9 cellular contexts compared by ENCODE assay signal in the genomic region with DNA sequence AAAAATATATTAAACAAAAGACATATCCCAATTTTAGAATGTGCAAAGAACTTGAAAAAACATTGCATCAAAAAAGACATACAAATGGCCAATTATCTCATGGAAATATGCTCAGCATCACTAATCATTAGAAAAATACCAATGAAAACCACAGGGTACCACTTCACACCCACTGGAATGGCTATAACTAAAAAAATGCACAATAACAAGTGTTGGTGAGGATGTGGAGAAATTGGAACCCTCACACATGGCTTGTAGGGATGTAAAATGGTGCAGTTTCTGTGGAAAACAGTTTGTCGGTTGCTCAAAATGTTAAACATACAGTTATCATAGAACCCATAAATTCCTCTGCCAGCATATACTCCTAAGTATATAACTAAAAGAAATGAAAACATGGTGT. TPM values are rescaled to one million over a fixed set of nuclear protein-coding genes. Genes with fewer than 3 reads are reported as not detected.
DNase-seq lines count a peak whose midpoint lies in the region; ATAC-seq and TF ChIP-seq lines count a peak whose summit lies in the region.
"Had no signal": no experiment of that assay in that cellular context is flagged by ENCODE, and none has a peak within 500 bp of the region (broad histone marks: within the 10 kb centered on the region; RNA-seq: fewer than 3 reads in every experiment).

No MANE protein-coding gene starts in this region.

- H3K4me2 ChIP-seq in DOHH2 (ENCODE audit: low read length): peak overlapping the region; percentile 61

- H3K4me1 ChIP-seq in DOHH2 (ENCODE audit: control insufficient read depth, low read length): peaks cover 20% of the 10 kb centered on the region
- no peaks in the 10 kb centered on the region for H3K4me1 ChIP-seq in endodermal cell (ENCODE audit: control insufficient read depth, insufficient read depth, low read length)

- H3K9ac ChIP-seq in endodermal cell (ENCODE audit: extremely low read depth, low read length, poor library complexity, severe bottlenecking): no peak overlapping the region

- H3K79me2 ChIP-seq in DOHH2 (ENCODE audit: control insufficient read depth, low read length): peaks cover 17% of the 10 kb centered on the region

- 100% methylated on average over 1 of the region's 1 CpG; no CpG with 5 or more reads in 1 of the 2 experiments for WGBS in endodermal cell (ENCODE audit: insufficient coverage in 1 of 2, insufficient read length in 1 of 2), 2 experiments

- H3K36me3 Mint-ChIP-seq in endodermal cell (ENCODE audit: low read depth) (peaks cover 16% of the 10 kb centered on the region), osteocyte (ENCODE audit: unreplicated experiment) (peaks cover 5% of the 10 kb centered on the region)

- peaks cover 2% of the 10 kb centered on the region for H3K9me3 Mint-ChIP-seq in endodermal cell
- H3K9me3 Mint-ChIP-seq in osteocyte (ENCODE audit: unreplicated experiment): no peaks in the 10 kb centered on the region

- peaks cover 32% of the 10 kb centered on the region for H3K27me3 Mint-ChIP-seq in endodermal cell (ENCODE audit: insufficient read depth)
- peaks cover 3% of the 10 kb centered on the region for H3K27me3 Mint-ChIP-seq in osteocyte (ENCODE audit: unreplicated experiment)

- H3F3A ChIP-seq in DOHH2 (ENCODE audit: control insufficient read depth, insufficient read depth): no peaks in the 10 kb centered on the region

- H3K27me3 ChIP-seq in DOHH2 (ENCODE audit: control insufficient read depth, low read length) (peaks cover 4% of the 10 kb centered on the region; the same call in 1 of the 2 replicates), endodermal cell (ENCODE audit: control insufficient read depth, insufficient read depth, low read length, poor library complexity, severe bottlenecking) (peaks cover 25% of the 10 kb centered on the region)

- H4K20me1 ChIP-seq in DOHH2 (ENCODE audit: control insufficient read depth, insufficient read depth, low read depth, low read length): no peaks in the 10 kb centered on the region

- H3K4me3 Mint-ChIP-seq in endodermal cell (peak overlapping the region; percentile 99), osteocyte (ENCODE audit: unreplicated experiment) (peak overlapping the region; percentile 99)

- peaks cover 17% of the 10 kb centered on the region for H3K36me3 ChIP-seq in DOHH2 (ENCODE audit: control insufficient read depth, low read length)
- peaks cover 20% of the 10 kb centered on the region for H3K36me3 ChIP-seq in endodermal cell (ENCODE audit: control insufficient read depth, insufficient read depth, low read length)

- no peaks in the 10 kb centered on the region for H3K9me3 ChIP-seq in DOHH2 (ENCODE audit: control insufficient read depth, insufficient read depth, low read length)
- H3K9me3 ChIP-seq in endodermal cell (ENCODE audit: control insufficient read depth, low read length): peaks cover 5% of the 10 kb centered on the region

- TF ChIP-seq CTCF in DOHH2 (IDR thresholded peaks at IDR 0.05; ENCODE audit: low read depth, low read length, poor library complexity, severe bottlenecking): no peak
- TF ChIP-seq CTCF in RWPE1 (conservative IDR thresholded peaks at IDR 0.05; ENCODE audit: low read depth): no peak
- TF ChIP-seq CTCF in endodermal cell (conservative IDR thresholded peaks at IDR 0.05): no peak
- no peak for TF ChIP-seq CTCF in osteocyte (IDR thresholded peaks at IDR 0.05)

- DNase-seq in RWPE1 (ENCODE audit: low spot score): no peak
- no peak for DNase-seq in endodermal cell
- no peak for DNase-seq in osteocyte (ENCODE audit: extremely low spot score, unreplicated experiment)
- DNase-seq in NCI-H446 treated with DMSO at 0.1 percent for 48 hours (lab: John Stamatoyannopoulos, UW): no peak

- CTCF ChIA-PET in RWPE1 (lab: Yijun Ruan, JAX): no interaction called here

- H3K27ac Mint-ChIP-seq in endodermal cell (no peak overlapping the region), osteocyte (ENCODE audit: unreplicated experiment) (peak overlapping the region; percentile 97)

- H3K4me3 ChIP-seq in DOHH2 (ENCODE audit: low read length) (peak overlapping the region; percentile 86), endodermal cell (ENCODE audit: low read length) (peak overlapping the region; percentile 98)

- H3K27ac ChIP-seq in DOHH2 (ENCODE audit: low read depth, low read length): no peak overlapping the region
- peak overlapping the region; percentile 84 for H3K27ac ChIP-seq in RWPE1
- H3K27ac ChIP-seq in endodermal cell (ENCODE audit: low read depth, low read length): no peak overlapping the region

- ATAC-seq in GM18861 (IDR thresholded peaks at IDR 0.05; ENCODE audit: unreplicated experiment) (no peak), HG03097 (IDR thresholded peaks at IDR 0.05; ENCODE audit: low FRiP score, unreplicated experiment) (no peak)

- peaks cover 2% of the 10 kb centered on the region for H3K4me1 Mint-ChIP-seq in endodermal cell
- peaks cover 14% of the 10 kb centered on the region for H3K4me1 Mint-ChIP-seq in osteocyte (ENCODE audit: unreplicated experiment)

- no peaks in the 10 kb centered on the region for H3K9me2 ChIP-seq in DOHH2 (replicated peaks; ENCODE audit: control insufficient read depth, low read length)

- POLR2A ChIA-PET in RWPE1 (lab: Yijun Ruan, JAX; ENCODE audit: low non-redundant PET): no interaction called here

RNA-seq across cellular contexts. Expression of a gene that starts 0.8 kb away (rescaled TPM):
- 100 to 1,000 TPM; 211 to 216 TPM for total RNA-seq in endodermal cell
- polyA plus RNA-seq in endodermal cell (2013, experiment 1 of 2): 224 TPM
- polyA plus RNA-seq in endodermal cell (2013, experiment 2 of 2): 208 TPM
- total RNA-seq in osteocyte: 119 TPM in 2 replicates

RNA-seq across cellular contexts. Expression of a gene that starts 6.4 kb away (rescaled TPM):
- total RNA-seq in endodermal cell (1 to 10 TPM in 1 of 2 donors, under 1 TPM in 1; 0.88 to 1.6 TPM), osteocyte (not detected in 2 replicates)
- polyA plus RNA-seq in endodermal cell (2013, experiment 1 of 2): not detected
- polyA plus RNA-seq in endodermal cell (2013, experiment 2 of 2): not detected
- total RNA-seq: Daoy, glomerular endothelial cell had no signal

RNA-seq across cellular contexts. Expression of a gene that starts 9.0 kb away (rescaled TPM):
- total RNA-seq in endodermal cell (1 to 10 TPM in 1 of 2 donors, under 1 TPM in 1; 0.75 to 1.0 TPM), osteocyte (1.9 and 2.4 TPM in 2 replicates)
- not detected for polyA plus RNA-seq in endodermal cell (2013, experiment 1 of 2)
- polyA plus RNA-seq in endodermal cell (2013, experiment 2 of 2): 0.99 TPM
- total RNA-seq: Daoy, glomerular endothelial cell had no signal

RNA-seq across cellular contexts. Expression of a gene that starts 11.8 kb away (rescaled TPM):
- total RNA-seq in endodermal cell (10 to 100 TPM; 72.7 to 75.2 TPM), osteocyte (49.3 and 52.2 TPM in 2 replicates)
- polyA plus RNA-seq in endodermal cell (2013, experiment 1 of 2): 32.9 TPM
- 35.4 TPM for polyA plus RNA-seq in endodermal cell (2013, experiment 2 of 2)
